Comparison of ENCODE assay signal across 22 cellular contexts in genomic region chr14:85453401-85453800, GRCh38.
"Had no signal": no experiment of that assay in that cellular context is flagged by ENCODE, and none has a peak within 500 bp of the region (broad histone marks: within the 10 kb centered on the region; RNA-seq: fewer than 3 reads in every experiment).

No MANE protein-coding gene starts in this region.

- ATAC-seq: heart left ventricle; left colon; left ventricle myocardium superior; naive thymus-derived CD4-positive, alpha-beta T cell; psoas muscle; right lobe of liver; stimulated activated memory B cell treated with anti-CD40 and anti-IgM and Interleukin-4, amounts not matched to agents 10 μg/mL and 1 μg/mL and 100 μg/mL, for 72 hours; upper lobe of right lung had no signal

- H3K9me3 ChIP-seq: heart left ventricle, psoas muscle, right lobe of liver, spleen, testis, tibial nerve, upper lobe of right lung, vagina had no signal

- DNase-seq: dorsolateral prefrontal cortex; effector CD8-positive, alpha-beta T cell; foreskin melanocyte; heart left ventricle; hippocampal formation; left colon; left ventricle myocardium superior; naive thymus-derived CD4-positive, alpha-beta T cell; nephron progenitor cell; psoas muscle; retina; right lobe of liver; spleen; stimulated activated CD4-positive, alpha-beta T cell treated with anti-CD3 and anti-CD28 coated beads, Interleukin-15, amount 100 ng/mL, for 24 hours; stimulated activated CD4-positive, alpha-beta T cell treated with anti-CD3 and anti-CD28 coated beads, Interleukin-1b, Interleukin-23, amount 100 ng/mL, for 48 hours; stimulated activated CD4-positive, alpha-beta T cell treated with anti-CD3 and anti-CD28 coated beads, Interleukin-4, amount 100 ng/mL, for 24 hours; testis; upper lobe of right lung had no signal

- H3K4me3 ChIP-seq: dorsolateral prefrontal cortex, heart left ventricle, psoas muscle, right lobe of liver, spleen, testis, tibial nerve, upper lobe of right lung, vagina had no signal

- H3K27ac ChIP-seq: dorsolateral prefrontal cortex, heart left ventricle, parathyroid adenoma, psoas muscle, right lobe of liver, spleen, testis, tibial nerve, upper lobe of right lung, vagina had no signal

- H3K27me3 ChIP-seq: heart left ventricle, right lobe of liver, spleen, testis, tibial nerve, upper lobe of right lung, vagina had no signal

- H3K4me1 ChIP-seq: heart left ventricle, parathyroid adenoma, psoas muscle, spleen, testis, upper lobe of right lung, vagina had no signal

- H3K36me3 ChIP-seq: heart left ventricle, right lobe of liver, spleen, tibial nerve, upper lobe of right lung, vagina had no signal
